Comparison of ENCODE assay signal across 21 cellular contexts in genomic region chr3:168052517-168052916, GRCh38.
"Had no signal": no experiment of that assay in that cellular context is flagged by ENCODE, and none has a peak within 500 bp of the region (broad histone marks: within the 10 kb centered on the region; RNA-seq: fewer than 3 reads in every experiment).

No MANE protein-coding gene starts in this region.

- H3K4me3 Mint-ChIP-seq: activated B cell treated with CpG ODN at 0.5 μM for 24 hours; activated CD4-positive, alpha-beta memory T cell treated with anti-CD3 and anti-CD28 coated beads for 36 hours; activated naive CD8-positive, alpha-beta T cell treated with anti-CD3 and anti-CD28 coated beads, Interleukin-2, amount 10 ng/mL, durations not matched to agents 7 days and 5 days; activated T-helper 1 cell treated with anti-CD3 and anti-CD28 coated beads, Interleukin-12 subunit alpha, Interleukin-12 subunit beta, Interleukin-2, Interleukin-4 antibody, amounts not matched to agents 30 ng/mL and 10 ng/mL and 1 ng/mL, durations not matched to agents 14 hours and 24 hours and 36 hours; immature natural killer cell; natural killer cell treated with Interleukin-12 subunit alpha and Interleukin-12 subunit beta and Interleukin-15 and Interleukin-18, amount 100 ng/mL, for 72 hours; T-helper 2 cell treated with Interferon-gamma antibody and Interleukin-4, amounts not matched to agents 5 μg/mL and 100 μg/mL, for 36 hours had no signal

- H3K4me3 ChIP-seq: lower lobe of right lung had no signal

- H3K36me3 Mint-ChIP-seq: activated CD4-positive, alpha-beta memory T cell treated with anti-CD3 and anti-CD28 coated beads for 36 hours; activated naive CD8-positive, alpha-beta T cell treated with anti-CD3 and anti-CD28 coated beads, Interleukin-2, amount 10 ng/mL, durations not matched to agents 7 days and 5 days had no signal

- H3K4me1 Mint-ChIP-seq: activated naive CD8-positive, alpha-beta T cell treated with anti-CD3 and anti-CD28 coated beads, Interleukin-2, amount 10 ng/mL, durations not matched to agents 7 days and 5 days had no signal

- H3K27me3 Mint-ChIP-seq: activated B cell treated with CpG ODN at 0.5 μM for 24 hours; activated CD4-positive, alpha-beta memory T cell treated with anti-CD3 and anti-CD28 coated beads for 36 hours; brain; natural killer cell treated with Interleukin-12 subunit alpha and Interleukin-12 subunit beta and Interleukin-15 and Interleukin-18, amount 100 ng/mL, for 72 hours had no signal

- H3K9me3 Mint-ChIP-seq: activated B cell treated with CpG ODN at 0.5 μM for 24 hours; activated T-helper 1 cell treated with anti-CD3 and anti-CD28 coated beads, Interleukin-12 subunit alpha, Interleukin-12 subunit beta, Interleukin-2, Interleukin-4 antibody, amounts not matched to agents 30 ng/mL and 10 ng/mL and 1 ng/mL, durations not matched to agents 14 hours and 24 hours and 36 hours; immature natural killer cell; natural killer cell treated with Interleukin-12 subunit alpha and Interleukin-12 subunit beta and Interleukin-15 and Interleukin-18, amount 100 ng/mL, for 72 hours; T-helper 2 cell treated with Interferon-gamma antibody and Interleukin-4, amounts not matched to agents 5 μg/mL and 100 μg/mL, for 36 hours had no signal

- H3K36me3 ChIP-seq: lower lobe of right lung had no signal

- H3K9ac ChIP-seq: parathyroid adenoma had no signal

- H3K4me1 ChIP-seq: parathyroid adenoma had no signal

- H3K9me3 ChIP-seq: lower lobe of right lung had no signal

- DNase-seq: activated B cell treated with CpG ODN at 0.5 μM for 24 hours; activated CD4-positive, alpha-beta memory T cell treated with anti-CD3 and anti-CD28 coated beads for 36 hours; activated CD4-positive, alpha-beta T cell treated with anti-CD3 and anti-CD28 coated beads for 4 hours; activated naive CD4-positive, alpha-beta T cell; activated naive CD8-positive, alpha-beta T cell treated with anti-CD3 and anti-CD28 coated beads, Interleukin-2, amount 10 ng/mL, durations not matched to agents 7 days and 5 days; activated T-cell treated with anti-CD3 and anti-CD28 coated beads for 4 hours; anterior cingulate cortex; cortex of kidney; erythroblast; head of caudate nucleus; immature natural killer cell; lower lobe of right lung; stimulated activated CD4-positive, alpha-beta T cell treated with anti-CD3 and anti-CD28 coated beads, Interleukin-12 subunit alpha, Interleukin-12 subunit beta, amount 100 ng/mL, for 4 hours; stimulated activated CD4-positive, alpha-beta T cell treated with anti-CD3 and anti-CD28 coated beads, Interleukin-1b, Interleukin-23, amount 100 ng/mL, for 48 hours; stimulated activated CD8-positive, alpha-beta memory T cell treated with anti-CD3 and anti-CD28 coated beads, Interleukin-4, amount 100 ng/mL, for 48 hours; stimulated activated naive CD4-positive, alpha-beta T cell had no signal

- H3K27ac ChIP-seq: lower lobe of right lung, parathyroid adenoma had no signal

- ATAC-seq: lower lobe of right lung; natural killer cell treated with Interleukin-12 subunit alpha and Interleukin-12 subunit beta and Interleukin-15 and Interleukin-18, amount 100 ng/mL, for 72 hours had no signal

- H3K27ac Mint-ChIP-seq: activated B cell treated with CpG ODN at 0.5 μM for 24 hours; activated CD4-positive, alpha-beta memory T cell treated with anti-CD3 and anti-CD28 coated beads for 36 hours; activated naive CD8-positive, alpha-beta T cell treated with anti-CD3 and anti-CD28 coated beads, Interleukin-2, amount 10 ng/mL, durations not matched to agents 7 days and 5 days; activated T-helper 1 cell treated with anti-CD3 and anti-CD28 coated beads, Interleukin-12 subunit alpha, Interleukin-12 subunit beta, Interleukin-2, Interleukin-4 antibody, amounts not matched to agents 30 ng/mL and 10 ng/mL and 1 ng/mL, durations not matched to agents 14 hours and 24 hours and 36 hours; immature natural killer cell; natural killer cell treated with Interleukin-12 subunit alpha and Interleukin-12 subunit beta and Interleukin-15 and Interleukin-18, amount 100 ng/mL, for 72 hours; T-helper 2 cell treated with Interferon-gamma antibody and Interleukin-4, amounts not matched to agents 5 μg/mL and 100 μg/mL, for 36 hours had no signal
